In the genomic region with DNA sequence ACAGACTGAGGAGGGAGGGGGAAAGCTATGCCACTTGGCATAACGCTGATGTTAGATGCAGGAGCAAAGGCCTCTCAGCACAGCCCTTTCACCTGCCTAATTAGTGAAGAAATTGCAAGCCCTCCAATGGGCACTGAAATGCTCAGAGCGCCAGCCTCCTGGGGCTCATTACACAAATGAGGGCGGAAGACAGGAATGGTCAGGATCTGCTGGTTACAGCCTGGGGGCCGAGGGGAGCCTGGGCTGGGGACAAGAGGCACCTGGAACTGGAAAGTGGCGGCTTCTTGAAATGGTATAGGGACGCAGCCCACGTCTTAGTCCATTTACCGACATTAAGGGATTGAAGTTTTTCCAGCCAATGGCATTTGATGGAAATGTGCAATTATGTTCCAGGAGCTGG, we compare ENCODE assay signal across 22 cellular contexts. TPM values are rescaled to one million over a fixed set of nuclear protein-coding genes. Genes with fewer than 3 reads are reported as not detected.
"Had no signal": no experiment of that assay in that cellular context is flagged by ENCODE, and none has a peak within 500 bp of the region (broad histone marks: within the 10 kb centered on the region; RNA-seq: fewer than 3 reads in every experiment).

No MANE protein-coding gene starts in this region.

- DNase-seq: activated B cell treated with CpG ODN at 0.5 μM for 24 hours; activated CD4-positive, alpha-beta T cell treated with anti-CD3 and anti-CD28 coated beads for 4 hours; activated CD8-positive, alpha-beta T cell treated with anti-CD3 and anti-CD28 coated beads for 36 hours; activated naive CD4-positive, alpha-beta T cell treated with Interleukin-2 at 50 U/mL for 16 hours; activated T-cell treated with anti-CD3 and anti-CD28 coated beads, Interleukin-2, amount 50 U/mL, for 1 hour; dorsolateral prefrontal cortex; foreskin melanocyte; head of caudate nucleus; kidney; left lung; occipital lobe; spleen; stimulated activated naive B cell treated with anti-CD40 and anti-IgM and Interleukin-4, amounts not matched to agents 10 μg/mL and 1 μg/mL and 100 μg/mL, for 72 hours had no signal

- H3K4me1 ChIP-seq: left lung, spleen had no signal

- H3K9me3 ChIP-seq: left lung had no signal

- H3K27ac ChIP-seq: dorsolateral prefrontal cortex, left lung, spleen had no signal

- H3K36me3 ChIP-seq: left lung, spleen had no signal

- H3K27me3 ChIP-seq: dorsolateral prefrontal cortex, left lung, spleen had no signal

- FAIRE-seq: colon, kidney, TTC549 had no signal

- H3K4me3 ChIP-seq: dorsolateral prefrontal cortex, left lung, spleen had no signal

RNA-seq across cellular contexts. Expression of a gene that starts 50.2 kb away (rescaled TPM):
- total RNA-seq: activated B cell treated with CpG ODN at 0.5 μM for 24 hours; activated CD8-positive, alpha-beta T cell treated with anti-CD3 and anti-CD28 coated beads for 36 hours; activated T-helper 2 cell treated with anti-CD3 and anti-CD28 coated beads, Interferon-gamma antibody, Interleukin-2, Interleukin-4, amounts not matched to agents 10 μg/mL and 5 μg/mL and 100 μg/mL, durations not matched to agents 14 hours and 24 hours and 36 hours; dorsolateral prefrontal cortex; fibroblast of lung; kidney; left lung; lung microvascular endothelial cell; mesothelial cell of epicardium; occipital lobe; renal cortical epithelial cell; spleen; ureter had no signal
- polyA plus RNA-seq: fibroblast of lung, neural cell, spleen had no signal
